In the genomic region with DNA sequence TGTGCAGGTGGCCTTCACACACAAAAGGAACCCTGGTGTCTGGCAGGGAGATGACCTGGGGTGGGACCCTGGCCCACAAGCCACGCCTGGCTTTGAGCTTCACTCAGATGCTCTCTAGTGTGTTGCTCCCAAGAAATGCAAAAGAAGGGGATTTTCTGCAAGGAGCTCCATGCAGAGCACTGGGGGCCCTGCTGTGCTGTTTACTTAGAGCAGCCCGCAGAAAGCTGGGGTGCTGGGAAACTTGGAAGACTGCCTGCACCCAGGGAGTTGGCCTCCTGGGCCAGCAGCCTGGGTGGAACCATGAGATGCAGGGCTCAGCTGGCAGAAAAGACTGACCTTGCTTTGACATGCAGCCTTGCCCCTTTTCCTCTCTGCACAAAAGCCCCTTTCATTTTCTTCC, we compare ENCODE assay signal across 15 cellular contexts.
DNase-seq lines count a peak whose midpoint lies in the region; ATAC-seq and TF ChIP-seq lines count a peak whose summit lies in the region.
"Had no signal": no experiment of that assay in that cellular context is flagged by ENCODE, and none has a peak within 500 bp of the region (broad histone marks: within the 10 kb centered on the region; RNA-seq: fewer than 3 reads in every experiment).

No MANE protein-coding gene starts in this region.

- no peaks in the 10 kb centered on the region for H3K9me3 Mint-ChIP-seq in WTC11
- H3K9me3 Mint-ChIP-seq: CD8-positive, alpha-beta memory T cell had no signal

- peak; percentile 18 for DNase-seq in Ammon's horn (ENCODE audit: low spot score)
- DNase-seq in H4 (ENCODE audit: low spot score): peak; percentile 11
- DNase-seq in WTC11 (ENCODE audit: low spot score): no peak
- peak; percentile 3 for DNase-seq in midbrain (lab: John Stamatoyannopoulos, UW)
- no peak for DNase-seq in DMS153 (lab: John Stamatoyannopoulos, UW)
- no peak for DNase-seq in dermis blood vessel endothelial cell
- DNase-seq: BE2C; CD8-positive, alpha-beta memory T cell; DMS53; H9; NCI-H1694 treated with DMSO at 0.1 percent for 48 hours; NCI-H345; SHP77 treated with DMSO at 0.1 percent for 48 hours had no signal

- H3K4me1 Mint-ChIP-seq in WTC11: no peaks in the 10 kb centered on the region
- H3K4me1 Mint-ChIP-seq: CD8-positive, alpha-beta memory T cell; IgD-negative memory B cell had no signal

- H3K27ac Mint-ChIP-seq in WTC11: no peak overlapping the region
- H3K27ac Mint-ChIP-seq: H9, IgD-negative memory B cell had no signal

- TF ChIP-seq CTCF in WTC11 (IDR thresholded peaks at IDR 0.05): no peak

- no peak overlapping the region for H3K4me3 Mint-ChIP-seq in WTC11
- H3K4me3 Mint-ChIP-seq: CD8-positive, alpha-beta memory T cell; H9; IgD-negative memory B cell had no signal

- no peaks in the 10 kb centered on the region for H3K36me3 Mint-ChIP-seq in WTC11
- H3K36me3 Mint-ChIP-seq: CD8-positive, alpha-beta memory T cell; IgD-negative memory B cell had no signal

- ATAC-seq in WTC11: no peak
- no peak for ATAC-seq in HG03196 (IDR thresholded peaks at IDR 0.05; ENCODE audit: unreplicated experiment)

- no peaks in the 10 kb centered on the region; the same call in 1 of the 2 replicates for H3K27me3 Mint-ChIP-seq in WTC11 (ENCODE audit: low read depth)

- CTCF ChIA-PET in WTC11 (lab: Charles Lee): no interaction called here

- POLR2A ChIA-PET in WTC11 (lab: Charles Lee): no interaction called here

TF ChIP-seq in WTC11, 78 proteins besides CTCF, POLR2A, EP300 and RAD21:
- TF ChIP-seq TP53 (CRISPR knock-in tag; IDR thresholded peaks at IDR 0.05) (no peak), ZNF671 (CRISPR knock-in tag; IDR thresholded peaks at IDR 0.05) (no peak), SMAD3 (CRISPR knock-in tag; IDR thresholded peaks at IDR 0.05; ENCODE audit: borderline replicate concordance) (no peak), ZNF423 (CRISPR knock-in tag; IDR thresholded peaks at IDR 0.05) (peak; percentile 80)
- TF ChIP-seq, protein P1, sequence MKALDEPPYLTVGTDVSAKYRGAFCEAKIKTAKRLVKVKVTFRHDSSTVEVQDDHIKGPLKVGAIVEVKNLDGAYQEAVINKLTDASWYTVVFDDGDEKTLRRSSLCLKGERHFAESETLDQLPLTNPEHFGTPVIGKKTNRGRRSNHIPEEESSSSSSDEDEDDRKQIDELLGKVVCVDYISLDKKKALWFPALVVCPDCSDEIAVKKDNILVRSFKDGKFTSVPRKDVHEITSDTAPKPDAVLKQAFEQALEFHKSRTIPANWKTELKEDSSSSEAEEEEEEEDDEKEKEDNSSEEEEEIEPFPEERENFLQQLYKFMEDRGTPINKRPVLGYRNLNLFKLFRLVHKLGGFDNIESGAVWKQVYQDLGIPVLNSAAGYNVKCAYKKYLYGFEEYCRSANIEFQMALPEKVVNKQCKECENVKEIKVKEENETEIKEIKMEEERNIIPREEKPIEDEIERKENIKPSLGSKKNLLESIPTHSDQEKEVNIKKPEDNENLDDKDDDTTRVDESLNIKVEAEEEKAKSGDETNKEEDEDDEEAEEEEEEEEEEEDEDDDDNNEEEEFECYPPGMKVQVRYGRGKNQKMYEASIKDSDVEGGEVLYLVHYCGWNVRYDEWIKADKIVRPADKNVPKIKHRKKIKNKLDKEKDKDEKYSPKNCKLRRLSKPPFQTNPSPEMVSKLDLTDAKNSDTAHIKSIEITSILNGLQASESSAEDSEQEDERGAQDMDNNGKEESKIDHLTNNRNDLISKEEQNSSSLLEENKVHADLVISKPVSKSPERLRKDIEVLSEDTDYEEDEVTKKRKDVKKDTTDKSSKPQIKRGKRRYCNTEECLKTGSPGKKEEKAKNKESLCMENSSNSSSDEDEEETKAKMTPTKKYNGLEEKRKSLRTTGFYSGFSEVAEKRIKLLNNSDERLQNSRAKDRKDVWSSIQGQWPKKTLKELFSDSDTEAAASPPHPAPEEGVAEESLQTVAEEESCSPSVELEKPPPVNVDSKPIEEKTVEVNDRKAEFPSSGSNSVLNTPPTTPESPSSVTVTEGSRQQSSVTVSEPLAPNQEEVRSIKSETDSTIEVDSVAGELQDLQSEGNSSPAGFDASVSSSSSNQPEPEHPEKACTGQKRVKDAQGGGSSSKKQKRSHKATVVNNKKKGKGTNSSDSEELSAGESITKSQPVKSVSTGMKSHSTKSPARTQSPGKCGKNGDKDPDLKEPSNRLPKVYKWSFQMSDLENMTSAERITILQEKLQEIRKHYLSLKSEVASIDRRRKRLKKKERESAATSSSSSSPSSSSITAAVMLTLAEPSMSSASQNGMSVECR (CRISPR knock-in tag; IDR thresholded peaks at IDR 0.05; ENCODE audit: borderline replicate concordance): no peak
- TF ChIP-seq, protein P2, sequence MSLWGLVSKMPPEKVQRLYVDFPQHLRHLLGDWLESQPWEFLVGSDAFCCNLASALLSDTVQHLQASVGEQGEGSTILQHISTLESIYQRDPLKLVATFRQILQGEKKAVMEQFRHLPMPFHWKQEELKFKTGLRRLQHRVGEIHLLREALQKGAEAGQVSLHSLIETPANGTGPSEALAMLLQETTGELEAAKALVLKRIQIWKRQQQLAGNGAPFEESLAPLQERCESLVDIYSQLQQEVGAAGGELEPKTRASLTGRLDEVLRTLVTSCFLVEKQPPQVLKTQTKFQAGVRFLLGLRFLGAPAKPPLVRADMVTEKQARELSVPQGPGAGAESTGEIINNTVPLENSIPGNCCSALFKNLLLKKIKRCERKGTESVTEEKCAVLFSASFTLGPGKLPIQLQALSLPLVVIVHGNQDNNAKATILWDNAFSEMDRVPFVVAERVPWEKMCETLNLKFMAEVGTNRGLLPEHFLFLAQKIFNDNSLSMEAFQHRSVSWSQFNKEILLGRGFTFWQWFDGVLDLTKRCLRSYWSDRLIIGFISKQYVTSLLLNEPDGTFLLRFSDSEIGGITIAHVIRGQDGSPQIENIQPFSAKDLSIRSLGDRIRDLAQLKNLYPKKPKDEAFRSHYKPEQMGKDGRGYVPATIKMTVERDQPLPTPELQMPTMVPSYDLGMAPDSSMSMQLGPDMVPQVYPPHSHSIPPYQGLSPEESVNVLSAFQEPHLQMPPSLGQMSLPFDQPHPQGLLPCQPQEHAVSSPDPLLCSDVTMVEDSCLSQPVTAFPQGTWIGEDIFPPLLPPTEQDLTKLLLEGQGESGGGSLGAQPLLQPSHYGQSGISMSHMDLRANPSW (CRISPR knock-in tag; conservative IDR thresholded peaks at IDR 0.05; ENCODE audit: low read depth): no peak

Comparison
In these comparisons a context has a peak if more than half of its experiments do, and no peak if none do; other contexts are left out.
1. DNase-seq: peak in Ammon's horn (single experiment), H4 (single experiment) and midbrain (single experiment); none in WTC11 (single experiment), DMS153 (single experiment) and dermis blood vessel endothelial cell (single experiment).